ENCODE assay signal across 36 cellular contexts in genomic region chr7:67794544-67794943, GRCh38.
"Had no signal": no experiment of that assay in that cellular context is flagged by ENCODE, and none has a peak within 500 bp of the region (broad histone marks: within the 10 kb centered on the region; RNA-seq: fewer than 3 reads in every experiment).

No MANE protein-coding gene starts in this region.

- H3K27ac Mint-ChIP-seq: activated B cell treated with CpG ODN at 0.5 μM for 24 hours; activated CD4-positive, alpha-beta T cell treated with anti-CD3 and anti-CD28 coated beads for 36 hours; activated CD4-positive, alpha-beta T cell treated with anti-CD3 and anti-CD28 coated beads, Interleukin-2, amount 10 ng/mL, durations not matched to agents 7 days and 5 days; activated CD8-positive, alpha-beta T cell treated with anti-CD3 and anti-CD28 coated beads for 36 hours; activated naive CD4-positive, alpha-beta T cell treated with anti-CD3 and anti-CD28 coated beads for 36 hours; activated naive CD4-positive, alpha-beta T cell treated with anti-CD3 and anti-CD28 coated beads, Interleukin-2, amount 50 U/mL, for 72 hours; activated naive CD8-positive, alpha-beta T cell treated with anti-CD3 and anti-CD28 coated beads for 36 hours; activated T-cell treated with anti-CD3 and anti-CD28 coated beads, Interleukin-2, amount 50 U/mL, for 72 hours; activated T-helper 1 cell treated with anti-CD3 and anti-CD28 coated beads, Interleukin-12 subunit alpha, Interleukin-12 subunit beta, Interleukin-2, Interleukin-4 antibody, amounts not matched to agents 30 ng/mL and 10 ng/mL and 1 ng/mL, durations not matched to agents 14 hours and 24 hours and 36 hours; activated T-helper 17 cell treated with anti-CD3 and anti-CD28 coated beads, Interleukin-2, amount 50 U/mL, for 72 hours; T-helper 1 cell treated with Interleukin-12 subunit alpha and Interleukin-12 subunit beta and Interleukin-4 antibody, amounts not matched to agents 30 μg/mL and 1 μg/mL, for 36 hours; T-helper 2 cell treated with Interferon-gamma antibody and Interleukin-4, amounts not matched to agents 5 μg/mL and 100 μg/mL, for 36 hours had no signal

- H3K4me3 ChIP-seq: adrenal gland, body of pancreas, breast epithelium, cardiac muscle cell had no signal

- H3K27ac ChIP-seq: adrenal gland, body of pancreas, brain microvascular endothelial cell, breast epithelium, cardiac muscle cell, VCaP had no signal

- H3K9me3 ChIP-seq: adrenal gland, body of pancreas, breast epithelium had no signal

- H3K27me3 Mint-ChIP-seq: activated B cell treated with CpG ODN at 0.5 μM for 24 hours; activated CD4-positive, alpha-beta T cell treated with anti-CD3 and anti-CD28 coated beads for 36 hours; activated CD4-positive, alpha-beta T cell treated with anti-CD3 and anti-CD28 coated beads, Interleukin-2, amount 10 ng/mL, durations not matched to agents 7 days and 5 days; activated CD8-positive, alpha-beta T cell treated with anti-CD3 and anti-CD28 coated beads for 36 hours; activated naive CD8-positive, alpha-beta T cell treated with anti-CD3 and anti-CD28 coated beads for 36 hours; activated T-helper 17 cell treated with anti-CD3 and anti-CD28 coated beads, Interleukin-2, amount 50 U/mL, for 72 hours; central memory CD8-positive, alpha-beta T cell had no signal

- H3K27me3 ChIP-seq: adrenal gland, body of pancreas, brain microvascular endothelial cell had no signal

- H3K4me3 Mint-ChIP-seq: activated B cell treated with CpG ODN at 0.5 μM for 24 hours; activated CD4-positive, alpha-beta T cell treated with anti-CD3 and anti-CD28 coated beads for 36 hours; activated CD4-positive, alpha-beta T cell treated with anti-CD3 and anti-CD28 coated beads, Interleukin-2, amount 10 ng/mL, durations not matched to agents 7 days and 5 days; activated CD8-positive, alpha-beta T cell treated with anti-CD3 and anti-CD28 coated beads for 36 hours; activated naive CD4-positive, alpha-beta T cell treated with anti-CD3 and anti-CD28 coated beads for 36 hours; activated naive CD8-positive, alpha-beta T cell treated with anti-CD3 and anti-CD28 coated beads for 36 hours; activated T-cell treated with anti-CD3 and anti-CD28 coated beads, Interleukin-2, amount 50 U/mL, for 4 hours; activated T-cell treated with anti-CD3 and anti-CD28 coated beads, Interleukin-2, amount 50 U/mL, for 72 hours; activated T-helper 1 cell treated with anti-CD3 and anti-CD28 coated beads, Interleukin-12 subunit alpha, Interleukin-12 subunit beta, Interleukin-2, Interleukin-4 antibody, amounts not matched to agents 30 ng/mL and 10 ng/mL and 1 ng/mL, durations not matched to agents 14 hours and 24 hours and 36 hours; activated T-helper 17 cell treated with anti-CD3 and anti-CD28 coated beads, Interleukin-2, amount 50 U/mL, for 72 hours; central memory CD8-positive, alpha-beta T cell; T-helper 1 cell treated with Interleukin-12 subunit alpha and Interleukin-12 subunit beta and Interleukin-4 antibody, amounts not matched to agents 30 μg/mL and 1 μg/mL, for 36 hours; T-helper 2 cell treated with Interferon-gamma antibody and Interleukin-4, amounts not matched to agents 5 μg/mL and 100 μg/mL, for 36 hours had no signal

- H3K4me1 ChIP-seq: adrenal gland, body of pancreas, breast epithelium had no signal

- H3K4me1 Mint-ChIP-seq: activated B cell treated with CpG ODN at 0.5 μM for 24 hours; activated CD4-positive, alpha-beta T cell treated with anti-CD3 and anti-CD28 coated beads for 36 hours; activated CD4-positive, alpha-beta T cell treated with anti-CD3 and anti-CD28 coated beads, Interleukin-2, amount 10 ng/mL, durations not matched to agents 7 days and 5 days; activated naive CD8-positive, alpha-beta T cell treated with anti-CD3 and anti-CD28 coated beads for 36 hours; activated T-helper 17 cell treated with anti-CD3 and anti-CD28 coated beads, Interleukin-2, amount 50 U/mL, for 72 hours; central memory CD8-positive, alpha-beta T cell had no signal

- H3K36me3 ChIP-seq: adrenal gland, brain microvascular endothelial cell, breast epithelium, cardiac muscle cell had no signal

- H3K36me3 Mint-ChIP-seq: activated naive CD8-positive, alpha-beta T cell treated with anti-CD3 and anti-CD28 coated beads for 36 hours had no signal

- DNase-seq: activated B cell treated with CpG ODN at 0.5 μM for 24 hours; activated CD4-positive, alpha-beta T cell treated with anti-CD3 and anti-CD28 coated beads for 1 hour; activated CD4-positive, alpha-beta T cell treated with anti-CD3 and anti-CD28 coated beads for 36 hours; activated CD4-positive, alpha-beta T cell treated with anti-CD3 and anti-CD28 coated beads for 48 hours; activated CD4-positive, alpha-beta T cell treated with anti-CD3 and anti-CD28 coated beads, Interleukin-2, amount 10 ng/mL, durations not matched to agents 7 days and 5 days; activated CD4-positive, alpha-beta T cell treated with anti-CD3 and anti-CD28 coated beads, Interleukin-2, amount 50 U/mL, for 48 hours; activated CD8-positive, alpha-beta memory T cell treated with anti-CD3 and anti-CD28 coated beads, Interleukin-2, amount 50 U/mL, for 4 hours; activated CD8-positive, alpha-beta T cell treated with anti-CD3 and anti-CD28 coated beads for 36 hours; activated effector memory CD4-positive, alpha-beta T cell treated with anti-CD3 and anti-CD28 coated beads, Interleukin-2, amount 50 U/mL, for 16 hours; activated gamma-delta T cell treated with Interleukin-2 at 50 U/mL for 16 hours; activated naive CD4-positive, alpha-beta T cell; activated naive CD4-positive, alpha-beta T cell treated with anti-CD3 and anti-CD28 coated beads for 36 hours; activated naive CD4-positive, alpha-beta T cell treated with anti-CD3 and anti-CD28 coated beads, Interleukin-2, amount 50 U/mL, for 16 hours; activated naive CD8-positive, alpha-beta T cell treated with anti-CD3 and anti-CD28 coated beads for 36 hours; activated T-cell treated with anti-CD3 and anti-CD28 coated beads for 4 hours; activated T-cell treated with anti-CD3 and anti-CD28 coated beads, Interleukin-2, amount 50 U/mL, for 1 hour; activated T-cell treated with anti-CD3 and anti-CD28 coated beads, Interleukin-2, amount 50 U/mL, for 4 hours; activated T-cell treated with anti-CD3 and anti-CD28 coated beads, Interleukin-2, amount 50 U/mL, for 72 hours; adrenal gland; amniotic stem cell; aorta; body of pancreas; brain microvascular endothelial cell; SW 1271; T-helper 1 cell; T-helper 2 cell; T-helper 9 cell had no signal
